In the genomic region with DNA sequence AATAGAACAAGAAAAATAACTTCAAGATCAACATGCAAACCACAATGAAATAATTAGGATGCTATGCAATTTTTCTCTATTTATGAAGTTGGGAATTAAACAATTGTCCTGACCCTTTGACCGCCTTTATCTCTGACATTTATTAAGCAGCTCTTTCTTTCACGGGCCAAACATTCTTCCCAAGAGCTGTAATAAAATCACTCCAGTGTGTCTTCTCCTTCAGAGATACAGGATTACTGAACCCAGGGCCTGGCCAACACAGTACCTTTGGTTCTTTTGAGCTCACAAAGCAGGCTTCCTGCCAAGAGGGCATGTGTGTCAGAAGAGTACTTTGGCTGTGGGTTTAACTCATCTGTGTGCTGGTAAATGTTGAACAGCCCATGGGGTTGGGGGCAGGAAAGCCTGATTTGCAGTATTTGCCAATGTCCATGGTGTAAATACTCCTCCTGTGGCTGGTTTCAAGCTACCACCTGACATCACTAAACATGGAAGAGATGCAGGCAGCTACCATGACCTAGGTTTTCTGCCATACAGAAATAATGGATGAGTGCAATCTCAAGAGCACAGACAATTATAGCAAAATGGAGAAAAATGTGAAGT, we compare ENCODE assay signal across 24 cellular contexts.
A peak's percentile ranks its signal among the peaks of the same experiment; 100 is the strongest.
DNase-seq lines count a peak whose midpoint lies in the region; ATAC-seq, FAIRE-seq and TF ChIP-seq lines count a peak whose summit lies in the region.
"Had no signal": no experiment of that assay in that cellular context is flagged by ENCODE, and none has a peak within 500 bp of the region (broad histone marks: within the 10 kb centered on the region; RNA-seq: fewer than 3 reads in every experiment).

No MANE protein-coding gene starts in this region.

- no peak for TF ChIP-seq RAD21 in IMR-90 (IDR thresholded peaks at IDR 0.05; ENCODE audit: low read length)
- no peak for TF ChIP-seq RAD21 in HepG2 (CRISPR knock-in tag; IDR thresholded peaks at IDR 0.05)

- H3K4me3 Mint-ChIP-seq in activated T-cell treated with anti-CD3 and anti-CD28 coated beads, Interleukin-2, amount 50 U/mL, for 72 hours: no peak overlapping the region
- H3K4me3 Mint-ChIP-seq: activated CD4-positive, alpha-beta T cell treated with anti-CD3 and anti-CD28 coated beads, Interleukin-2, amount 10 ng/mL, durations not matched to agents 7 days and 5 days; type B pancreatic cell had no signal

- H3K4me1 ChIP-seq in IMR-90 (ENCODE audit: control insufficient read depth, insufficient read depth, low read length) (peaks cover 9% of the 10 kb centered on the region), HepG2 (ENCODE audit: insufficient read depth, low read length) (no peaks in the 10 kb centered on the region)
- H3K4me1 ChIP-seq: parathyroid adenoma, Peyer's patch had no signal

- peak; percentile 53 for ATAC-seq in IMR-90 (ENCODE audit: low read depth)
- ATAC-seq in activated T-cell treated with anti-CD3 and anti-CD28 coated beads, Interleukin-2, amount 50 U/mL, for 72 hours (replicated peaks in 1 of 2): no peak
- no peak for ATAC-seq in HepG2
- ATAC-seq: GM12878 had no signal

- no peak overlapping the region for H2AFZ ChIP-seq in IMR-90 (replicated peaks; ENCODE audit: low read length, poor library complexity)
- H2AFZ ChIP-seq in HepG2 (ENCODE audit: low read length): no peak overlapping the region
- H2AFZ ChIP-seq: parathyroid adenoma had no signal

- no peak overlapping the region for H2BK120ac ChIP-seq in IMR-90 (ENCODE audit: low read depth, low read length)

- POLR2A ChIA-PET in IMR-90 (lab: Charles Lee; ENCODE audit: unreplicated experiment) (no interaction called here), HepG2 (lab: Yijun Ruan, JAX) (no interaction called here)

- no peak overlapping the region for H2BK20ac ChIP-seq in IMR-90 (ENCODE audit: low read depth, low read length)

- H3K18ac ChIP-seq in IMR-90 (ENCODE audit: low read depth, low read length): no peak overlapping the region

- H4K5ac ChIP-seq in IMR-90 (ENCODE audit: low read depth, low read length): no peak overlapping the region

- no peak for TF ChIP-seq EP300 in HepG2 (IDR thresholded peaks at IDR 0.05; ENCODE audit: low read depth in 2 of 2, low read length in 2 of 2)
- no peak for TF ChIP-seq EP300 in HepG2 (CRISPR knock-in tag; IDR thresholded peaks at IDR 0.05; ENCODE audit: borderline replicate concordance)

- in situ Hi-C loops in IMR-90 (cut with MboI; ENCODE audit: low sequenced_read_pairs) (no loop called here), HepG2 (cut with HindIII; ENCODE audit: extremely low pct_ligation_motif_present, low pct_unique_long_range_greater_than_20kb) (no loop called here)

- FAIRE-seq in HepG2 (lab: Jason Lieb, UNC): no peak
- FAIRE-seq: colon, endometrium, G401.6, GM12878 had no signal

- H3K4me3 ChIP-seq in IMR-90 (ENCODE audit: insufficient read depth, low read depth, low read length) (no peak overlapping the region), cardiac fibroblast (replicated peaks in 1 of 2; ENCODE audit: low read depth in 2 of 2, low read length in 2 of 2) (no peak overlapping the region), HepG2 (replicated peaks in 1 of 3; ENCODE audit: insufficient read depth in 1 of 3, low read depth in 2 of 3, low read length in 3 of 3) (no peak overlapping the region)
- H3K4me3 ChIP-seq: GM12878, Peyer's patch, stomach had no signal

- H3K27ac ChIP-seq in IMR-90 (ENCODE audit: insufficient read depth, low read length) (no peak overlapping the region), HepG2 (ENCODE audit: extremely low read length, insufficient read depth, low read length) (no peak overlapping the region)
- H3K27ac ChIP-seq: parathyroid adenoma, Peyer's patch, stomach had no signal

- no CpG with 5 or more reads among the region's 2 CpGs for WGBS in IMR-90 (ENCODE audit: extremely low coverage in 2 of 2, insufficient read length in 1 of 2), 2 experiments
- WGBS in HepG2 (ENCODE audit: low lambda C conversion rate): 16% methylated on average over 2 of the region's 2 CpGs

- peak; percentile 29 for DNase-seq in AG20443 (ENCODE audit: low spot score)
- DNase-seq in IMR-90: peak; percentile 74
- DNase-seq in cardiac fibroblast (ENCODE audit: low read depth in 2 of 2): peak; percentile 48 to 71
- peak; percentile 93 for DNase-seq in kidney tubule cell (ENCODE audit: low spot score)
- no peak for DNase-seq in islet precursor cell
- DNase-seq in activated T-cell treated with anti-CD3 and anti-CD28 coated beads, Interleukin-2, amount 50 U/mL, for 72 hours: no peak
- DNase-seq in HepG2 (ENCODE audit: low spot score): no peak
- no peak for DNase-seq in NCI-H2196 treated with DMSO at 0.1 percent for 48 hours (lab: John Stamatoyannopoulos, UW; ENCODE audit: unreplicated experiment)
- DNase-seq: activated CD4-positive, alpha-beta T cell treated with anti-CD3 and anti-CD28 coated beads, Interleukin-2, amount 10 ng/mL, durations not matched to agents 7 days and 5 days; activated naive CD4-positive, alpha-beta T cell; aorta; COR-L47; Kasumi-1; NCI-H1417 treated with DMSO at 0.1 percent for 48 hours; NCI-H2171 treated with DMSO at 0.1 percent for 48 hours; Peyer's patch; stimulated activated CD4-positive, alpha-beta T cell treated with anti-CD3 and anti-CD28 coated beads, Interleukin-2, amount 100 ng/mL, for 48 hours; stomach had no signal

- no peak overlapping the region for H3K23ac ChIP-seq in IMR-90 (ENCODE audit: low read depth, low read length)

- H3K9me1 ChIP-seq in IMR-90 (ENCODE audit: insufficient read depth, low read length): no peaks in the 10 kb centered on the region

- H3K27me3 Mint-ChIP-seq in activated T-cell treated with anti-CD3 and anti-CD28 coated beads, Interleukin-2, amount 50 U/mL, for 72 hours (ENCODE audit: low read depth): no peaks in the 10 kb centered on the region
- H3K27me3 Mint-ChIP-seq: activated CD4-positive, alpha-beta T cell treated with anti-CD3 and anti-CD28 coated beads, Interleukin-2, amount 10 ng/mL, durations not matched to agents 7 days and 5 days; type B pancreatic cell had no signal

- no peak overlapping the region for H3K56ac ChIP-seq in IMR-90 (ENCODE audit: extremely low read depth, insufficient read depth, low read length)

- no peak overlapping the region for H3K4ac ChIP-seq in IMR-90 (ENCODE audit: low read depth, low read length)

- CTCF ChIA-PET in IMR-90 (lab: Yijun Ruan, JAX): interaction anchor here (0.7 kb wide), 1 partner anchor 160 kb away, joined by 3 read pairs; no protein-coding TSS in a partner anchor
- CTCF ChIA-PET in HepG2 (lab: Yijun Ruan, JAX; ENCODE audit: low intra/inter-chr PET ratio, low total read pairs): no interaction called here

- H3K79me2 ChIP-seq in HepG2 (ENCODE audit: insufficient read depth, low read length): no peaks in the 10 kb centered on the region
- H3K79me2 ChIP-seq: parathyroid adenoma had no signal

- H3K79me1 ChIP-seq in IMR-90 (ENCODE audit: low read depth in 1 of 2, low read length in 2 of 2): no peaks in the 10 kb centered on the region

- H4K20me1 ChIP-seq in IMR-90 (ENCODE audit: insufficient read depth, low read length) (peaks cover 8% of the 10 kb centered on the region), HepG2 (ENCODE audit: insufficient read depth, low read length) (no peaks in the 10 kb centered on the region)

- H3K4me2 ChIP-seq in IMR-90 (ENCODE audit: low read depth, low read length) (0 out of 2 replicates have a peak overlapping the region, but pooled peaks have one; percentile 25), HepG2 (ENCODE audit: low read depth, low read length) (no peak overlapping the region)

- no peak overlapping the region for H3K27ac Mint-ChIP-seq in activated T-cell treated with anti-CD3 and anti-CD28 coated beads, Interleukin-2, amount 50 U/mL, for 72 hours
- H3K27ac Mint-ChIP-seq: activated CD4-positive, alpha-beta T cell treated with anti-CD3 and anti-CD28 coated beads, Interleukin-2, amount 10 ng/mL, durations not matched to agents 7 days and 5 days; type B pancreatic cell had no signal

- no peak overlapping the region for H3K14ac ChIP-seq in IMR-90 (replicated peaks; ENCODE audit: low read depth, low read length)

- no peak overlapping the region for H4K91ac ChIP-seq in IMR-90 (ENCODE audit: insufficient read depth, low read depth, low read length)

- H3K36me3 ChIP-seq in IMR-90 (ENCODE audit: control insufficient read depth, insufficient read depth, low read length): no peaks in the 10 kb centered on the region; the same call in 1 of the 2 replicates
- H3K36me3 ChIP-seq in HepG2 (replicated peaks in 1 of 2; ENCODE audit: control insufficient read depth in 1 of 2, insufficient read depth in 2 of 2, low read length in 2 of 2): no peaks in the 10 kb centered on the region
- H3K36me3 ChIP-seq: Peyer's patch, stomach had no signal

- TF ChIP-seq POLR2A in IMR-90 (IDR thresholded peaks at IDR 0.05; ENCODE audit: low read depth, low read length) (no peak), HepG2 (IDR thresholded peaks at IDR 0.05; ENCODE audit: insufficient read depth in 1 of 2, low read depth in 2 of 2, low read length in 2 of 2) (no peak)

- H3K9ac ChIP-seq in IMR-90 (ENCODE audit: low read depth, low read length) (no peak overlapping the region), HepG2 (ENCODE audit: insufficient read depth, low read depth, low read length) (no peak overlapping the region)
- H3K9ac ChIP-seq: parathyroid adenoma had no signal

- TF ChIP-seq CTCF in IMR-90 (conservative IDR thresholded peaks at IDR 0.05; ENCODE audit: low read depth, low read length): no peak
- no peak for TF ChIP-seq CTCF in cardiac fibroblast (IDR thresholded peaks at IDR 0.05; ENCODE audit: low read depth, low read length)
- no peak for TF ChIP-seq CTCF in HepG2 (CRISPR knock-in tag; IDR thresholded peaks at IDR 0.05)

- dilution Hi-C loops in IMR-90 (cut with HindIII; ENCODE audit: low sequenced_read_pairs, unreplicated experiment): no loop called here

- no peak overlapping the region for H2BK15ac ChIP-seq in IMR-90 (ENCODE audit: low read depth, low read length)

- intact Hi-C loops in IMR-90 (cut with micrococcal nuclease) (no loop called here), HepG2 (cut with micrococcal nuclease; ENCODE audit: unreplicated experiment) (no loop called here)

- H3K9me3 Mint-ChIP-seq in activated T-cell treated with anti-CD3 and anti-CD28 coated beads, Interleukin-2, amount 50 U/mL, for 72 hours: no peaks in the 10 kb centered on the region
- H3K9me3 Mint-ChIP-seq: activated CD4-positive, alpha-beta T cell treated with anti-CD3 and anti-CD28 coated beads, Interleukin-2, amount 10 ng/mL, durations not matched to agents 7 days and 5 days; type B pancreatic cell had no signal

- H3K9me3 ChIP-seq in IMR-90 (ENCODE audit: control insufficient read depth, insufficient read depth, low read length) (peaks cover 3% of the 10 kb centered on the region; the same call in 1 of the 2 replicates), HepG2 (ENCODE audit: low read length) (no peaks in the 10 kb centered on the region)
- H3K9me3 ChIP-seq: Peyer's patch, stomach had no signal

- peaks cover 35% of the 10 kb centered on the region for H3K27me3 ChIP-seq in IMR-90 (ENCODE audit: control insufficient read depth, insufficient read depth, low read length)
- peaks cover 0 to 2% of the 10 kb centered on the region in 2 experiments; a peak in 2 of 5 replicates for H3K27me3 ChIP-seq in HepG2 (ENCODE audit: control insufficient read depth in 1 of 2, insufficient read depth in 2 of 2, low read length in 2 of 2)
- H3K27me3 ChIP-seq: Peyer's patch, stomach had no signal

- BruUV-seq in IMR-90 (replicated peaks; lab: Mats Ljungman, UMichigan) (no TSS peak), HepG2 (replicated peaks; lab: Mats Ljungman, UMichigan) (no TSS peak)

- H2AK5ac ChIP-seq in IMR-90 (ENCODE audit: low read depth, low read length): no peak overlapping the region

- H2AK9ac ChIP-seq in IMR-90 (replicated peaks; ENCODE audit: low read depth, low read length, poor library complexity): no peak overlapping the region

- H4K8ac ChIP-seq in IMR-90 (ENCODE audit: low read depth in 2 of 2, low read length in 2 of 2): no peak overlapping the region

- H3K36me3 Mint-ChIP-seq in activated T-cell treated with anti-CD3 and anti-CD28 coated beads, Interleukin-2, amount 50 U/mL, for 72 hours (ENCODE audit: insufficient read depth in 2 of 2): no peaks in the 10 kb centered on the region

- H3K4me1 Mint-ChIP-seq in activated T-cell treated with anti-CD3 and anti-CD28 coated beads, Interleukin-2, amount 50 U/mL, for 72 hours (ENCODE audit: low read depth): peaks cover 9% of the 10 kb centered on the region
- H3K4me1 Mint-ChIP-seq: activated CD4-positive, alpha-beta T cell treated with anti-CD3 and anti-CD28 coated beads, Interleukin-2, amount 10 ng/mL, durations not matched to agents 7 days and 5 days had no signal

- no peak overlapping the region for H2BK5ac ChIP-seq in IMR-90 (ENCODE audit: low read depth, low read length, poor library complexity, severe bottlenecking)

Comparison
In these comparisons a context has a peak if more than half of its experiments do, and no peak if none do; other contexts are left out.
1. DNase-seq: peak in AG20443 (single experiment), IMR-90 (single experiment), cardiac fibroblast (2 of 2) and kidney tubule cell (single experiment); none in islet precursor cell (single experiment), activated T-cell treated with anti-CD3 and anti-CD28 coated beads, Interleukin-2, amount 50 U/mL, for 72 hours (0 of 2), HepG2 (single experiment) and NCI-H2196 treated with DMSO at 0.1 percent for 48 hours (single experiment).